Comparison of ENCODE assay signal across 27 cellular contexts in genomic region chr17:77926144-77926543, GRCh38.
"Had no signal": no experiment of that assay in that cellular context is flagged by ENCODE, and none has a peak within 500 bp of the region (broad histone marks: within the 10 kb centered on the region; RNA-seq: fewer than 3 reads in every experiment).

No MANE protein-coding gene starts in this region.

- H3K4me2 ChIP-seq: hepatocyte, smooth muscle cell had no signal

- H2AFZ ChIP-seq: hepatocyte had no signal

- H3K27ac Mint-ChIP-seq: mesothelial cell of epicardium; natural killer cell; nephron progenitor cell; stimulated activated naive B cell treated with anti-CD40 and anti-IgM and Interleukin-4, amounts not matched to agents 10 μg/mL and 1 μg/mL and 100 μg/mL, for 72 hours had no signal

- H3K4me3 ChIP-seq: hepatocyte, left ventricle myocardium inferior, lung, pancreas, prostate gland, smooth muscle cell, stomach, testis, thyroid gland, transverse colon, upper lobe of left lung, vagina had no signal

- DNase-seq: islet precursor cell; left ventricle myocardium inferior; mesendoderm; naive B cell; natural killer cell; nephron progenitor cell; nucleus accumbens; pancreas; posterior cingulate gyrus; retina; right cardiac atrium; stimulated activated CD4-positive, alpha-beta T cell treated with anti-CD3 and anti-CD28 coated beads, Interleukin-1b, Interleukin-23, amount 100 ng/mL, for 48 hours; stimulated activated CD4-positive, alpha-beta T cell treated with anti-CD3 and anti-CD28 coated beads, Interleukin-4, amount 100 ng/mL, for 1 hour; stimulated activated naive B cell treated with anti-CD40 and anti-IgM and Interleukin-4, amounts not matched to agents 10 μg/mL and 1 μg/mL and 100 μg/mL, for 72 hours; stimulated activated naive CD8-positive, alpha-beta T cell treated with anti-CD3 and anti-CD28 coated beads, Interleukin-15, Interleukin-2, amounts not matched to agents 100 U/mL and 50 U/mL, for 24 hours; stomach; testis; thyroid gland; transverse colon; upper lobe of left lung had no signal

- ATAC-seq: natural killer cell; pancreas; right cardiac atrium; sciatic nerve; stimulated activated naive CD8-positive, alpha-beta T cell treated with anti-CD3 and anti-CD28 coated beads, Interleukin-15, Interleukin-2, amounts not matched to agents 100 U/mL and 50 U/mL, for 24 hours had no signal

- H3K4me1 ChIP-seq: pancreas, prostate gland, testis, transverse colon, upper lobe of left lung, vagina had no signal

- H3K27ac ChIP-seq: hepatocyte, left ventricle myocardium inferior, pancreas, prostate gland, stomach, testis, thyroid gland, transverse colon, upper lobe of left lung, vagina had no signal

- H3K9me3 ChIP-seq: left ventricle myocardium inferior, pancreas, prostate gland, testis, thyroid gland, transverse colon, upper lobe of left lung, vagina had no signal

- H3K79me2 ChIP-seq: hepatocyte had no signal

- H3K36me3 ChIP-seq: left ventricle myocardium inferior, pancreas, prostate gland, stomach, thyroid gland, transverse colon, upper lobe of left lung, vagina had no signal

- H3K9me3 Mint-ChIP-seq: natural killer cell; stimulated activated naive B cell treated with anti-CD40 and anti-IgM and Interleukin-4, amounts not matched to agents 10 μg/mL and 1 μg/mL and 100 μg/mL, for 72 hours had no signal

- H3K27me3 ChIP-seq: testis, thyroid gland, transverse colon, upper lobe of left lung, vagina had no signal

- H3K36me3 Mint-ChIP-seq: natural killer cell; stimulated activated naive B cell treated with anti-CD40 and anti-IgM and Interleukin-4, amounts not matched to agents 10 μg/mL and 1 μg/mL and 100 μg/mL, for 72 hours had no signal

- FAIRE-seq: pancreas had no signal

- H3K4me3 Mint-ChIP-seq: mesothelial cell of epicardium; natural killer cell; nephron progenitor cell; stimulated activated naive B cell treated with anti-CD40 and anti-IgM and Interleukin-4, amounts not matched to agents 10 μg/mL and 1 μg/mL and 100 μg/mL, for 72 hours had no signal
